ENCODE assay signal across 9 cellular contexts in the genomic region with DNA sequence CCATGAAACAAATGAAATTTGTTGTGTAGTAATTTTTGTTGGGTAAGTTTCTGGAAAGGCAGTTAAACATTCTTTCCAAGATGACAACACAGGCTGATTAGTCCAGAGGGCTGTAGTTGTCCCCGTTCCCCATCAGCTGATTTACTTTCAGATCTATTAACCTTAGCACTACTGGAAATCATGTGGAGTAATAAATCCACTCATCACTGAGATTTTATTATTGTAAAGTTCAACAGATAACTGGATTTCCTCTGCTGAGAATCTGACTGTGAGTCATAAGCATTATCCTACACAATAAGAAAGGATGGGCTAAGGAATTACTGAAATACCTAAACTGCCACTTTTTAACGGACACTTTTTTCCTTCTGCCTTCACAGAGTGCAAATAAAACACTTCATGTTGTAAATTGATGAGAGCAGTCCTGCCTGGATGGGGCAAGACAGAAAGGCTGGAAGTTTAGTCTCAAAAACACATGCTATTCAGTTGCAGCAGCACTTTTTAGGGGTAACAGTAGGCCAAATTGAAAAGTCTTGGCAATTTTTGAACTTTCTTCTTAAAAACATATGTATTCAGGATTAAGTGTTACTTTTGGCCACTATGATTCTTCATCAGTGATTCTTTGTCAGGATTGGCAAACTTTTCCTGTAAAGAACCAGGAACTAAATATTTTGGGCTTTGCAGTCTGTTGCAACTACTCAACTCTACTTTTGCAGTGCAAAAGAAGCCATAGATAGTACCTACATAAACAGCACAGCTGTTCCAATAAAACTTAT. TPM values are rescaled to one million over a fixed set of nuclear protein-coding genes. Genes with fewer than 3 reads are reported as not detected.
DNase-seq lines count a peak whose midpoint lies in the region; ATAC-seq and TF ChIP-seq lines count a peak whose summit lies in the region.
"Had no signal": no experiment of that assay in that cellular context is flagged by ENCODE, and none has a peak within 500 bp of the region (broad histone marks: within the 10 kb centered on the region; RNA-seq: fewer than 3 reads in every experiment).

No MANE protein-coding gene starts in this region.

- WGBS in mesendoderm (ENCODE audit: extremely low coverage, insufficient coverage, low lambda C conversion rate): no CpG with 5 or more reads among the region's 2 CpGs

- H3K36me3 ChIP-seq in cardiac muscle cell (no peaks in the 10 kb centered on the region), mesendoderm (ENCODE audit: control insufficient read depth, insufficient read depth, low read length) (no peaks in the 10 kb centered on the region)

- no peak overlapping the region for H3K4me2 ChIP-seq in mesendoderm (ENCODE audit: low read length)

- DNase-seq in EH (ENCODE audit: low read depth) (peak; percentile 96), cardiac muscle cell (ENCODE audit: low read depth in 1 of 2, low spot score in 1 of 2) (peak in 1 of 2 donors; percentile 68), sciatic nerve (ENCODE audit: low spot score) (no peak), mesendoderm (no peak), SIG-M5 treated with dmso at 0.1 percent for 504 hours (lab: John Stamatoyannopoulos, UW; ENCODE audit: unreplicated experiment) (no peak)
- no peak for DNase-seq in activated CD8-positive, alpha-beta memory T cell treated with anti-CD3 and anti-CD28 coated beads, Interleukin-2, amount 50 U/mL, for 4 hours
- DNase-seq: stimulated activated CD4-positive, alpha-beta T cell treated with anti-CD3 and anti-CD28 coated beads, Interleukin-1b, Interleukin-23, amount 100 ng/mL, for 48 hours had no signal

- H3K9ac ChIP-seq in mesendoderm (ENCODE audit: low read length): no peak overlapping the region

- H3K27ac ChIP-seq in VCaP (peak overlapping the region; percentile 8; the same call in 1 of the 2 replicates), cardiac muscle cell (peak overlapping the region; percentile 50), mesendoderm (ENCODE audit: low read depth, low read length) (no peak overlapping the region)

- H2BK15ac ChIP-seq in mesendoderm (replicated peaks; ENCODE audit: low read depth): no peak overlapping the region

- ATAC-seq in sciatic nerve (peak; percentile 88), HG02623 (IDR thresholded peaks at IDR 0.05; ENCODE audit: unreplicated experiment) (no peak)

- H2BK5ac ChIP-seq in mesendoderm (ENCODE audit: low read length): no peak overlapping the region

- TF ChIP-seq CTCF in VCaP (conservative IDR thresholded peaks at IDR 0.05) (no peak), cardiac muscle cell (IDR thresholded peaks at IDR 0.05; ENCODE audit: low read depth, low read length) (no peak)

- H3K9me3 ChIP-seq in cardiac muscle cell (ENCODE audit: low read depth): no peaks in the 10 kb centered on the region

- H4K8ac ChIP-seq in mesendoderm (ENCODE audit: low read depth, low read length): no peak overlapping the region

- no peak overlapping the region for H3K23ac ChIP-seq in mesendoderm (ENCODE audit: low read length)

- H2BK120ac ChIP-seq in mesendoderm (ENCODE audit: low read depth, low read length): no peak overlapping the region

- H3K27me3 ChIP-seq in cardiac muscle cell: no peaks in the 10 kb centered on the region
- H3K27me3 ChIP-seq in mesendoderm (ENCODE audit: insufficient read depth, low read length, poor library complexity): no peaks in the 10 kb centered on the region

- H3K4ac ChIP-seq in mesendoderm (ENCODE audit: low read depth, low read length): no peak overlapping the region

- H3K56ac ChIP-seq in mesendoderm (ENCODE audit: low read length): no peak overlapping the region

- H3K4me1 ChIP-seq in cardiac muscle cell (ENCODE audit: low read depth): peaks cover 43% of the 10 kb centered on the region
- peaks cover 3% of the 10 kb centered on the region for H3K4me1 ChIP-seq in mesendoderm (ENCODE audit: control insufficient read depth, low read depth, low read length)

- H3K18ac ChIP-seq in mesendoderm (ENCODE audit: low read length): no peak overlapping the region

- no peaks in the 10 kb centered on the region for H3K79me1 ChIP-seq in mesendoderm (ENCODE audit: low read length)

- H2AK5ac ChIP-seq in mesendoderm (ENCODE audit: low read length): no peak overlapping the region

- intact Hi-C loops in sciatic nerve (cut with DNase I): no loop called here

- no peak overlapping the region for H4K5ac ChIP-seq in mesendoderm (ENCODE audit: low read length)

- H3K79me2 ChIP-seq in mesendoderm (ENCODE audit: control insufficient read depth, insufficient read depth, low read length): no peaks in the 10 kb centered on the region

- no peak overlapping the region for H3K4me3 ChIP-seq in cardiac muscle cell
- H3K4me3 ChIP-seq in mesendoderm (ENCODE audit: low read length): no peak overlapping the region

RNA-seq across cellular contexts. Expression of gene STOM, which starts 7.1 kb away (rescaled TPM):
- total RNA-seq in cardiac muscle cell: 11.2 and 13.6 TPM in 2 replicates
- polyA plus RNA-seq in cardiac muscle cell: 11.7 and 19.5 TPM in 2 replicates
- total RNA-seq in sciatic nerve: 301 TPM
- polyA plus RNA-seq in mesendoderm (2013, experiment 1 of 2): 23.0 TPM
- 22.2 TPM for polyA plus RNA-seq in mesendoderm (2013, experiment 2 of 2)

Comparison
In these comparisons a context has a peak if more than half of its experiments do, and no peak if none do; other contexts are left out.
1. RNA of gene STOM, which starts 7.1 kb away (total RNA-seq): 301 TPM in sciatic nerve (single experiment); 11.2 to 13.6 TPM in cardiac muscle cell; every median in the first group is over 10 times any median in the second.